In the genomic region with DNA sequence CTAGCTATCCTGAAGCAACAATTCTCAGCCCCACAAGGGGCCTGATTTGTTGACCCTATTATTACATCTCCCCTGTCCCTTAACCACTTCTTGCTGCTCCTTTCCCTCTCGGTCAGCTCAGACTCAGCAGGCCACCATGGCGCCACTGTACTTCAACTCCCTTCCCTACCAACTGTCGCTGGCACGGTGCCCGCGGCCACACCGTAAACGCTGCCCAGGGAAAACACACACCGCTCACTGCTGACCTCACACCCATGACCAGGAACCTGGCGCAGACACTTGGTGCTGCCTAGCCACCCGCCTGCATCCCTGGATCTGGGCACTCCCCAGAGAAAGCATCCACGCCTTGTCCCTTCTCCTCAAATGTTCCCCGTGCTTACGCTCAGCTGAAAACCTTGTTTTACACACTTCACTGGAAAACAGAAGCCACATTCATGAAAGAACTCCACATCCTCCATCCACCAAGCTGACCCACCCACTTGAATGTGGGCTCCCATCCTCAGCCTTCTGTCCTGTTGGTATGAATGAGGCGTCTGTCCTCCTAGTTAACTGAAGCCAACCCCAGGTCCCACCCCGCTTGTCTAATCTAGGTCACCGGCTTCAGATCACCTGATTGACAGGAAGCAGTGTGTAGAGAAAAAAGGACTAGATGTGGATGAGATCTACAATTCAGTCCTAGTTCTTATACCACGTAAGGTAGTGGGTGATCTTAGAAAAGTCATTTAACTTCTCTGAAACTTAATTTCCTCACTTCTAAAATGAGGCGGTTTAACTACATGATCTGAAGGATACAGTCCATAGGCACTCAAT, we compare ENCODE assay signal across 17 cellular contexts. TPM values are rescaled to one million over a fixed set of nuclear protein-coding genes. Genes with fewer than 3 reads are reported as not detected.
DNase-seq lines count a peak whose midpoint lies in the region; ATAC-seq and TF ChIP-seq lines count a peak whose summit lies in the region.
"Had no signal": no experiment of that assay in that cellular context is flagged by ENCODE, and none has a peak within 500 bp of the region (broad histone marks: within the 10 kb centered on the region; RNA-seq: fewer than 3 reads in every experiment).

No MANE protein-coding gene starts in this region.

- H3K27me3 Mint-ChIP-seq in activated CD8-positive, alpha-beta T cell treated with anti-CD3 and anti-CD28 coated beads, Interleukin-2, amount 10 ng/mL, durations not matched to agents 7 days and 5 days (ENCODE audit: low read depth) = no peaks in the 10 kb centered on the region
- H3K27me3 Mint-ChIP-seq in activated CD8-positive, alpha-beta T cell treated with anti-CD3 and anti-CD28 coated beads for 36 hours = no peaks in the 10 kb centered on the region
- H3K27me3 Mint-ChIP-seq in IgD-negative memory B cell (no peaks in the 10 kb centered on the region), osteocyte (ENCODE audit: unreplicated experiment) (no peaks in the 10 kb centered on the region)

- H3K4me3 Mint-ChIP-seq in activated CD8-positive, alpha-beta T cell treated with anti-CD3 and anti-CD28 coated beads, Interleukin-2, amount 10 ng/mL, durations not matched to agents 7 days and 5 days = no peak overlapping the region
- H3K4me3 Mint-ChIP-seq in activated CD8-positive, alpha-beta T cell treated with anti-CD3 and anti-CD28 coated beads for 36 hours = no peak overlapping the region
- peak overlapping the region in 1 of 4 donors; percentile 7 for H3K4me3 Mint-ChIP-seq in IgD-negative memory B cell
- H3K4me3 Mint-ChIP-seq in osteocyte (ENCODE audit: unreplicated experiment) = no peak overlapping the region

- peaks cover 3% of the 10 kb centered on the region for H3K9me3 Mint-ChIP-seq in activated CD8-positive, alpha-beta T cell treated with anti-CD3 and anti-CD28 coated beads, Interleukin-2, amount 10 ng/mL, durations not matched to agents 7 days and 5 days (ENCODE audit: insufficient read depth)
- peaks cover 6% of the 10 kb centered on the region for H3K9me3 Mint-ChIP-seq in activated CD8-positive, alpha-beta T cell treated with anti-CD3 and anti-CD28 coated beads for 36 hours
- H3K9me3 Mint-ChIP-seq in IgD-negative memory B cell (peaks cover 0 to 6% (median 5%) of the 10 kb centered on the region in 3 donors), osteocyte (ENCODE audit: unreplicated experiment) (peaks cover 2% of the 10 kb centered on the region)

- CTCF ChIA-PET in activated CD8-positive, alpha-beta T cell treated with anti-CD3 and anti-CD28 coated beads, Interleukin-2, amount 10 ng/mL, durations not matched to agents 7 days and 5 days (lab: Charles Lee) = interaction anchor here (1.4 kb wide), 1 partner anchor 20 kb away, joined by 3 read pairs; no protein-coding TSS in a partner anchor
- CTCF ChIA-PET in activated CD8-positive, alpha-beta T cell treated with anti-CD3 and anti-CD28 coated beads for 36 hours (lab: Charles Lee) = no interaction called here

- peaks cover 88% of the 10 kb centered on the region for H3K36me3 Mint-ChIP-seq in activated CD8-positive, alpha-beta T cell treated with anti-CD3 and anti-CD28 coated beads, Interleukin-2, amount 10 ng/mL, durations not matched to agents 7 days and 5 days (ENCODE audit: low read depth)
- peaks cover 84% of the 10 kb centered on the region for H3K36me3 Mint-ChIP-seq in activated CD8-positive, alpha-beta T cell treated with anti-CD3 and anti-CD28 coated beads for 36 hours (ENCODE audit: low read depth)
- H3K36me3 Mint-ChIP-seq in IgD-negative memory B cell (peaks cover 25% of the 10 kb centered on the region), osteocyte (ENCODE audit: unreplicated experiment) (peaks cover 80% of the 10 kb centered on the region)

- TF ChIP-seq CTCF in activated CD8-positive, alpha-beta T cell treated with anti-CD3 and anti-CD28 coated beads for 36 hours (IDR thresholded peaks at IDR 0.05) = no peak
- no peak for TF ChIP-seq CTCF in osteocyte (IDR thresholded peaks at IDR 0.05)

- intact Hi-C loops in activated CD8-positive, alpha-beta T cell treated with anti-CD3 and anti-CD28 coated beads for 36 hours (cut with micrococcal nuclease) = no loop called here

- peaks cover 42% of the 10 kb centered on the region for H3K4me1 Mint-ChIP-seq in activated CD8-positive, alpha-beta T cell treated with anti-CD3 and anti-CD28 coated beads, Interleukin-2, amount 10 ng/mL, durations not matched to agents 7 days and 5 days (ENCODE audit: low read depth)
- H3K4me1 Mint-ChIP-seq in activated CD8-positive, alpha-beta T cell treated with anti-CD3 and anti-CD28 coated beads for 36 hours (ENCODE audit: low read depth) = peaks cover 39% of the 10 kb centered on the region
- H3K4me1 Mint-ChIP-seq in IgD-negative memory B cell = peaks cover 21 to 27% (median 26%) of the 10 kb centered on the region in 3 donors
- H3K4me1 Mint-ChIP-seq in osteocyte (ENCODE audit: unreplicated experiment) = peaks cover 14% of the 10 kb centered on the region

- no peak for ATAC-seq in activated CD8-positive, alpha-beta T cell treated with anti-CD3 and anti-CD28 coated beads, Interleukin-2, amount 10 ng/mL, durations not matched to agents 7 days and 5 days
- ATAC-seq in activated CD8-positive, alpha-beta T cell treated with anti-CD3 and anti-CD28 coated beads for 36 hours = no peak
- no peak for ATAC-seq in HG02588 (IDR thresholded peaks at IDR 0.05; ENCODE audit: unreplicated experiment)
- ATAC-seq: foreskin keratinocyte, HCT116 had no signal

- DNase-seq in activated CD8-positive, alpha-beta T cell treated with anti-CD3 and anti-CD28 coated beads, Interleukin-2, amount 10 ng/mL, durations not matched to agents 7 days and 5 days = no peak
- no peak for DNase-seq in activated CD8-positive, alpha-beta T cell treated with anti-CD3 and anti-CD28 coated beads for 36 hours
- DNase-seq in cerebellar cortex (ENCODE audit: low spot score) = peak; percentile 66
- no peak for DNase-seq in osteocyte (ENCODE audit: extremely low spot score, unreplicated experiment)
- no peak for DNase-seq in activated CD8-positive, alpha-beta memory T cell treated with anti-CD3 and anti-CD28 coated beads, Interleukin-2, amount 50 U/mL, for 4 hours
- no peak for DNase-seq in SHP77 (lab: John Stamatoyannopoulos, UW)
- DNase-seq: ACHN; DMS 273 treated with DMSO at 0.1 percent for 48 hours; effector memory CD4-positive, alpha-beta T cell; foreskin keratinocyte; KG1; NCI-H1417 treated with DMSO at 0.1 percent for 48 hours; NCI-H526 treated with DMSO at 0.1 percent for 48 hours had no signal

- POLR2A ChIA-PET in activated CD8-positive, alpha-beta T cell treated with anti-CD3 and anti-CD28 coated beads, Interleukin-2, amount 10 ng/mL, durations not matched to agents 7 days and 5 days (lab: Charles Lee) = no interaction called here
- POLR2A ChIA-PET in activated CD8-positive, alpha-beta T cell treated with anti-CD3 and anti-CD28 coated beads for 36 hours (lab: Charles Lee) = interaction anchor here (1.1 kb wide), 1 partner anchor 109 kb away, joined by 3 read pairs; no protein-coding TSS in a partner anchor

- H3K27ac Mint-ChIP-seq in activated CD8-positive, alpha-beta T cell treated with anti-CD3 and anti-CD28 coated beads, Interleukin-2, amount 10 ng/mL, durations not matched to agents 7 days and 5 days = peak overlapping the region; percentile 23
- no peak overlapping the region for H3K27ac Mint-ChIP-seq in activated CD8-positive, alpha-beta T cell treated with anti-CD3 and anti-CD28 coated beads for 36 hours
- H3K27ac Mint-ChIP-seq in IgD-negative memory B cell (peak overlapping the region; percentile 34 to 76 (median 68)), osteocyte (ENCODE audit: unreplicated experiment) (peak overlapping the region; percentile 43)

RNA-seq across cellular contexts. Expression of a gene that starts 28.5 kb away (rescaled TPM):
- under 1 TPM; 0.34 to 0.50 TPM for total RNA-seq in activated CD8-positive, alpha-beta T cell treated with anti-CD3 and anti-CD28 coated beads, Interleukin-2, amount 10 ng/mL, durations not matched to agents 7 days and 5 days
- total RNA-seq in activated CD8-positive, alpha-beta T cell treated with anti-CD3 and anti-CD28 coated beads for 36 hours = under 1 TPM; 0.16 to 0.90 TPM
- not detected for polyA plus RNA-seq in IgD-negative memory B cell
- total RNA-seq in osteocyte = not detected in 2 replicates
- total RNA-seq: ascending aorta, foreskin keratinocyte had no signal
- polyA plus RNA-seq: foreskin keratinocyte had no signal

RNA-seq across cellular contexts. Expression of a gene that starts 51.3 kb away (rescaled TPM):
- 10 to 100 TPM; 81.1 to 90.3 TPM for total RNA-seq in activated CD8-positive, alpha-beta T cell treated with anti-CD3 and anti-CD28 coated beads, Interleukin-2, amount 10 ng/mL, durations not matched to agents 7 days and 5 days
- total RNA-seq in activated CD8-positive, alpha-beta T cell treated with anti-CD3 and anti-CD28 coated beads for 36 hours = 10 to 100 TPM; 42.0 to 42.6 TPM
- polyA plus RNA-seq in IgD-negative memory B cell = 34.3 TPM
- total RNA-seq in osteocyte = 97.2 and 97.7 TPM in 2 replicates

RNA-seq across cellular contexts. Expression of a gene that starts 58.6 kb away (rescaled TPM):
- total RNA-seq in activated CD8-positive, alpha-beta T cell treated with anti-CD3 and anti-CD28 coated beads, Interleukin-2, amount 10 ng/mL, durations not matched to agents 7 days and 5 days = under 1 TPM; 0.26 to 0.32 TPM
- under 1 TPM; 0.25 TPM for total RNA-seq in activated CD8-positive, alpha-beta T cell treated with anti-CD3 and anti-CD28 coated beads for 36 hours
- polyA plus RNA-seq in IgD-negative memory B cell = 0.54 TPM
- total RNA-seq in osteocyte = 0.39 TPM in 1 of 2 replicates, not detected in the other
- total RNA-seq: foreskin keratinocyte had no signal
- polyA plus RNA-seq: foreskin keratinocyte had no signal
